In genomic region chr19:40411125-40411842, GRCh38 we compare ENCODE assay signal across 1 cellular context.
TF ChIP-seq lines count a peak whose summit lies in the region.

No MANE protein-coding gene starts in this region.

TF ChIP-seq in IMR-90, 13 proteins besides CTCF, POLR2A, EP300 and RAD21 (continued from another document):
- TF ChIP-seq NFE2L2 (IDR thresholded peaks at IDR 0.05; ENCODE audit: low read depth, low read length) = no peak
- no peak for TF ChIP-seq CHD1 (IDR thresholded peaks at IDR 0.05; ENCODE audit: low read depth, low read length)
- TF ChIP-seq FOS (IDR thresholded peaks at IDR 0.05; ENCODE audit: low read depth, low read length) = no peak
- no peak for TF ChIP-seq MAFK (IDR thresholded peaks at IDR 0.05; ENCODE audit: low read depth, low read length)
- TF ChIP-seq MAZ (IDR thresholded peaks at IDR 0.05; ENCODE audit: borderline replicate concordance, low read depth, low read length) = no peak
- TF ChIP-seq ELK1 (IDR thresholded peaks at IDR 0.05; ENCODE audit: borderline replicate concordance, low read depth, low read length) = no peak
